8 cellular contexts compared by ENCODE assay signal in genomic region chr15:20644896-20645295, GRCh38.
"Had no signal": no experiment of that assay in that cellular context is flagged by ENCODE, and none has a peak within 500 bp of the region (broad histone marks: within the 10 kb centered on the region; RNA-seq: fewer than 3 reads in every experiment).

No MANE protein-coding gene starts in this region.

- ATAC-seq: GM23338, K562 had no signal

- H3K27ac ChIP-seq: HL-60 had no signal

- DNase-seq: H9, HCEC 1CT, IMR-90 had no signal

- H2AFZ ChIP-seq: GM23338 had no signal

- H3K4me2 ChIP-seq: GM23338 had no signal

- FAIRE-seq: H1, H54, K562 had no signal

- H3K4me3 ChIP-seq: GM23338, K562 had no signal
